8 cellular contexts compared by ENCODE assay signal in the genomic region with DNA sequence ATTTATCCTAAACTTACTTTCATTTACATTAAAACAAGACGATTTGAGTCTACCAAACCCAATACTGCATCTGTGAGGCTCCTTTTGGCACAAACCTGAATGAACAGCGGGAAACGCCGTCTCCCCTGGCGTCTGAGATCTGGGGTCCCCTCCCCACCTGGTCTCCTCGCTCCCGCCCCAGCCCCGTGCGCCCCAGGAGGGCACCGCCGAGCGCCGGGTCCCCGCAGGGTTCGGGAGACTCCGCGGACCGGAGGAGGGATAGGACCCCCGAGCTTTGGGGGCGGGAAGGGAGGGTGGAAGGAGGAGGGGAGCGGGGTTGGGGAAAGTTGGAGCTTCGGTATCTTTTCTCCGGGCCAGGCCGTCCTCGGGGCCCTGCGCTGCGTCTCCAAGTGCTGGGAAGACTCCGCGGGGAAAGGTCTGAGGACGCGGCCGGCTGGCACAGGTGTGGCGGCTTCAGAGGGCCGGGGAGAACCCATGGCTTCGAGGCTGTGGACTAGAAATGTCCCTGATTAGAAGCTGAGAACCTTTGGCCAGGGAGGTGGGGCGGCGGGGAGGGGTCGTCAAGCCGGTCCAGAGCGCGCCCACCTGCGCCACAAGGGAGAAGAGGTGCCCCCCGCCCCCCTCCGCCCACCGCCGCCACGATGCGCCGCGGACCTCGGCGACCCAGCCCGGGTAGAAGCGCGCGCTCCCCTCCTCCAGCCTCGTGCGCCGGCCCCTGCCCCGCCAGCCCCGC. TPM values are rescaled to one million over a fixed set of nuclear protein-coding genes. Genes with fewer than 3 reads are reported as not detected.
DNase-seq lines count a peak whose midpoint lies in the region; ATAC-seq, FAIRE-seq and TF ChIP-seq lines count a peak whose summit lies in the region.

No MANE protein-coding gene starts in this region.

- in situ Hi-C loops in astrocyte of the cerebellum (cut with HindIII; ENCODE audit: low sequenced_read_pairs), result no loop called here

- CTCF ChIA-PET in RWPE1 (lab: Yijun Ruan, JAX), result interaction anchor here (0.7 to 0.8 kb wide), 2 partner anchors 46 to 169 kb away, joined by 3 to 4 read pairs; no protein-coding TSS in a partner anchor

- no peak for TF ChIP-seq POLR2A in lower leg skin (IDR thresholded peaks at IDR 0.05)

- peak overlapping the region; percentile 81 for H3K4me3 Mint-ChIP-seq in activated naive CD4-positive, alpha-beta T cell treated with anti-CD3 and anti-CD28 coated beads, Interleukin-2, amount 50 U/mL, for 24 hours

- FAIRE-seq in urothelium cell line (lab: Jason Lieb, UNC), result no peak

- peaks cover 24% of the 10 kb centered on the region for H3K4me1 Mint-ChIP-seq in activated naive CD4-positive, alpha-beta T cell treated with anti-CD3 and anti-CD28 coated beads, Interleukin-2, amount 50 U/mL, for 24 hours

- H3K27me3 Mint-ChIP-seq in activated naive CD4-positive, alpha-beta T cell treated with anti-CD3 and anti-CD28 coated beads, Interleukin-2, amount 50 U/mL, for 24 hours, result peaks cover 19% of the 10 kb centered on the region

- no peak for DNase-seq in activated naive CD4-positive, alpha-beta T cell (lab: John Stamatoyannopoulos, UW)
- DNase-seq in astrocyte of the cerebellum (ENCODE audit: low read depth) (no peak), lower leg skin (ENCODE audit: low spot score in 2 of 2) (peak in 1 of 2 donors; percentile 86), urothelium cell line (ENCODE audit: low spot score) (peak; percentile 41), RWPE1 (ENCODE audit: low spot score) (no peak)
- no peak for DNase-seq in activated effector memory CD4-positive, alpha-beta T cell treated with anti-CD3 and anti-CD28 coated beads, Interleukin-2, amount 50 U/mL, for 16 hours

- POLR2A ChIA-PET in RWPE1 (lab: Yijun Ruan, JAX; ENCODE audit: low non-redundant PET), result no interaction called here

- intact Hi-C loops in lower leg skin (cut with DNase I; ENCODE audit: low total_unique reads), result loop anchor here (10.0 kb wide), 1 partner anchor 595 kb away; no protein-coding TSS in a partner anchor

- TF ChIP-seq CTCF in astrocyte of the cerebellum (IDR thresholded peaks at IDR 0.05; ENCODE audit: low read depth, low read length, missing control alignments) (no peak), lower leg skin (IDR thresholded peaks at IDR 0.05) (no peak), RWPE1 (conservative IDR thresholded peaks at IDR 0.05; ENCODE audit: low read depth) (no peak)

- ATAC-seq in HG03442 (IDR thresholded peaks at IDR 0.05; ENCODE audit: unreplicated experiment), result no peak

- H3K27ac ChIP-seq in RWPE1, result no peak overlapping the region

- H3K4me3 ChIP-seq in astrocyte of the cerebellum (ENCODE audit: low read depth, low read length), result peak overlapping the region; percentile 34
- peak overlapping the region; percentile 10 for H3K4me3 ChIP-seq in lower leg skin (ENCODE audit: low read depth, poor library complexity, severe bottlenecking)

- no peak overlapping the region for H3K27ac Mint-ChIP-seq in activated naive CD4-positive, alpha-beta T cell treated with anti-CD3 and anti-CD28 coated beads, Interleukin-2, amount 50 U/mL, for 24 hours

- no peaks in the 10 kb centered on the region for H3K36me3 Mint-ChIP-seq in activated naive CD4-positive, alpha-beta T cell treated with anti-CD3 and anti-CD28 coated beads, Interleukin-2, amount 50 U/mL, for 24 hours

- H3K9me3 Mint-ChIP-seq in activated naive CD4-positive, alpha-beta T cell treated with anti-CD3 and anti-CD28 coated beads, Interleukin-2, amount 50 U/mL, for 24 hours, result no peaks in the 10 kb centered on the region

- WGBS in lower leg skin, 2 donors, result 1 to 4% methylated on average over 40 to 43 of the region's 61 CpGs

RNA-seq across cellular contexts. Expression of a gene that starts 0.6 kb away (rescaled TPM):
- 10 to 100 TPM in 2 of 4 donors, 1 to 10 TPM in 2; 1.4 to 15.3 (median 6.3) TPM for total RNA-seq in lower leg skin
